8 cellular contexts compared by ENCODE assay signal in the genomic region with DNA sequence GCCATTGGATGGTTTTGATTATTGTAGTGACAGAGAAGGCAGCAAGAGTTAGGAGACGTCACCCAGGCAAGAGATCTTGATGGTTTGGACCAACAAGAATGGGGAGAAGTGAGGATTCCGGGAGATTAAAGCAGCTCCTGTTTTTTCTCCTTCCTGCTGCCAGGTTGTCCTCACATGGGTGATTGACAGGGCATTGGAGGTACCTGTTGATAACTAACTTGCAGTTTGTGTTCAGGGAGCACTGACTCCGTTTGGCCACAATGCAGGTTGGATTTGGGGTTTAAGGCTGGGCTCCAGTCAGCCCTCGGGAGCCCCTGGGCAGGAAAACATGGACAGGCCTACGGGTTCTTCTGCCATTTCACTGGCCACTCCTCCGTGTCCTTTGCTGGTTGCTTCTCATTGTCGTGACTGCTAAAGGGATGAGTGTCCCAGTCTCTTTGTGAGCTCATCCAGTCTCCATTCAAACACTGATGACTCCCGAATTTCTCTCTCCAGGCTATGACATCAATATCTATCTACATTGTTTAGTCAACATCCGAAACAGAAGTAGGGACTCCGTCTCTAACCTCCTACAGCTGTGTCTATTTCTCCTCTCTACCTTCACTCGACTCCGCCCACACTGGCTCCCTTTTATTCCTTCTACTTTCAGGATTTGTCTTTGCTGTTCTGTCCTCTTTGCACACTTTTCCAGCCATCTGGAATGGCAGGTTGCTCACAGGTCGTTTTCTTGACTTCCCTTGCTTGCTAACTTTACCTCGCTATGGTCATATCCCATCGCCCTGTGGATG. TPM values are rescaled to one million over a fixed set of nuclear protein-coding genes. Genes with fewer than 3 reads are reported as not detected.
DNase-seq lines count a peak whose midpoint lies in the region; ATAC-seq, FAIRE-seq and TF ChIP-seq lines count a peak whose summit lies in the region.

No MANE protein-coding gene starts in this region.

- no peak for TF ChIP-seq EP300 in transverse colon (IDR thresholded peaks at IDR 0.05; ENCODE audit: low read depth)

- peaks cover 5% of the 10 kb centered on the region for H3K36me3 ChIP-seq in adipocyte (ENCODE audit: control insufficient read depth, insufficient read depth, low read length, severe bottlenecking)
- H3K36me3 ChIP-seq in liver (ENCODE audit: control insufficient read depth in 4 of 4, insufficient read depth in 3 of 4, low read depth in 1 of 4, low read length in 3 of 4), result no peaks in the 10 kb centered on the region
- H3K36me3 ChIP-seq in transverse colon, result no peaks in the 10 kb centered on the region

- no peak for DNase-seq in activated naive CD4-positive, alpha-beta T cell (lab: John Stamatoyannopoulos, UW)
- DNase-seq in adipocyte (ENCODE audit: low read depth) (no peak), transverse colon (no peak), D721Med (ENCODE audit: insufficient read length, low spot score) (no peak)

- H3K4me1 Mint-ChIP-seq in activated naive CD4-positive, alpha-beta T cell treated with anti-CD3 and anti-CD28 coated beads, Interleukin-2, amount 50 U/mL, for 24 hours, result peaks cover 39% of the 10 kb centered on the region

- no peak for TF ChIP-seq RAD21 in liver (IDR thresholded peaks at IDR 0.05)

- in situ Hi-C loops in transverse colon (cut with MboI; ENCODE audit: low pct_ligation_motif_present in 1 of 4, low pct_unique_long_range_greater_than_20kb in 1 of 4, low sequenced_read_pairs in 3 of 4), result loop anchor here in 1 of 4 donors (25.0 kb wide), 1 partner anchor 362 kb away; a partner anchor contains a TSS

- H3K9me3 Mint-ChIP-seq in activated naive CD4-positive, alpha-beta T cell treated with anti-CD3 and anti-CD28 coated beads, Interleukin-2, amount 50 U/mL, for 24 hours, result peaks cover 5% of the 10 kb centered on the region

- H3K9ac ChIP-seq in adipocyte (ENCODE audit: low read length) (peak overlapping the region; percentile 100), liver (ENCODE audit: low read depth in 1 of 2, low read length in 2 of 2) (no peak overlapping the region)

- H3K9me3 ChIP-seq in adipocyte (ENCODE audit: control insufficient read depth, low read length), result no peaks in the 10 kb centered on the region
- H3K9me3 ChIP-seq in liver (ENCODE audit: control insufficient read depth in 4 of 4, low read length in 3 of 4), result no peaks in the 10 kb centered on the region
- no peaks in the 10 kb centered on the region for H3K9me3 ChIP-seq in transverse colon

- H3K27me3 ChIP-seq in adipocyte (replicated peaks; ENCODE audit: control insufficient read depth, insufficient read depth, low read length), result no peaks in the 10 kb centered on the region
- H3K27me3 ChIP-seq in liver (ENCODE audit: control insufficient read depth in 4 of 4, insufficient read depth in 4 of 4, low read length in 3 of 4), result no peaks in the 10 kb centered on the region
- H3K27me3 ChIP-seq in transverse colon, result no peaks in the 10 kb centered on the region

- peak overlapping the region; percentile 90 for H3K4me3 Mint-ChIP-seq in activated naive CD4-positive, alpha-beta T cell treated with anti-CD3 and anti-CD28 coated beads, Interleukin-2, amount 50 U/mL, for 24 hours

- no peak for FAIRE-seq in D721Med (lab: Jason Lieb, UNC)

- TF ChIP-seq CTCF in liver (IDR thresholded peaks at IDR 0.05; ENCODE audit: low read depth, low read length, missing input control), result no peak
- no peak for TF ChIP-seq CTCF in transverse colon (IDR thresholded peaks at IDR 0.05)
- no peak for TF ChIP-seq CTCF in D721Med (IDR thresholded peaks at IDR 0.05; ENCODE audit: insufficient read depth, missing control alignments)

- intact Hi-C loops in transverse colon (cut with DNase I; ENCODE audit: low total_unique reads), result loop anchor here (5.0 kb wide), 1 partner anchor 32 kb away; a partner anchor contains a TSS

- peak overlapping the region; percentile 87 for H3K27ac Mint-ChIP-seq in activated naive CD4-positive, alpha-beta T cell treated with anti-CD3 and anti-CD28 coated beads, Interleukin-2, amount 50 U/mL, for 24 hours

- no peaks in the 10 kb centered on the region for H3K27me3 Mint-ChIP-seq in activated naive CD4-positive, alpha-beta T cell treated with anti-CD3 and anti-CD28 coated beads, Interleukin-2, amount 50 U/mL, for 24 hours

- TF ChIP-seq POLR2A in transverse colon (IDR thresholded peaks at IDR 0.05), result no peak

- H3K27ac ChIP-seq in liver (ENCODE audit: low read depth in 1 of 2, low read length in 2 of 2), result no peak overlapping the region
- H3K27ac ChIP-seq in transverse colon, result peak overlapping the region; percentile 97 to 100 (median 99)

- H3K4me1 ChIP-seq in adipocyte (ENCODE audit: control insufficient read depth, insufficient read depth, low read length) (peaks cover 28% of the 10 kb centered on the region), liver (ENCODE audit: control insufficient read depth in 4 of 4, insufficient read depth in 4 of 4, low read length in 3 of 4) (peaks cover 3 to 19% (median 13%) of the 10 kb centered on the region in 4 donors), transverse colon (peaks cover 15 to 30% (median 22%) of the 10 kb centered on the region in 4 donors)

- ATAC-seq in GM18511 (IDR thresholded peaks at IDR 0.05; ENCODE audit: unreplicated experiment) (no peak), HG02973 (IDR thresholded peaks at IDR 0.05; ENCODE audit: unreplicated experiment) (no peak)

- 92% methylated on average over 15 of the region's 15 CpGs for WGBS in liver
- WGBS in transverse colon (ENCODE audit: low coverage in 1 of 2), 2 donors, result 85% methylated on average over 8 to 15 of the region's 15 CpGs

- H3K4me3 ChIP-seq in adipocyte (ENCODE audit: low read length) (peak overlapping the region; percentile 95), liver (ENCODE audit: low read depth in 1 of 3, low read length in 3 of 3) (peak overlapping the region; percentile 57 to 92 (median 90)), transverse colon (peak overlapping the region in 3 of 4 donors; percentile 79 to 98 (median 95))

- no peaks in the 10 kb centered on the region for H3K36me3 Mint-ChIP-seq in activated naive CD4-positive, alpha-beta T cell treated with anti-CD3 and anti-CD28 coated beads, Interleukin-2, amount 50 U/mL, for 24 hours

TF ChIP-seq in liver, 16 proteins besides CTCF, POLR2A, EP300 and RAD21:
- TF ChIP-seq FOXA1 (IDR thresholded peaks at IDR 0.05) (no peak), NR2F2 (IDR thresholded peaks at IDR 0.05) (no peak)

RNA-seq across cellular contexts. Expression of a gene that starts 1.3 kb away (rescaled TPM):
- total RNA-seq in liver, result 10 to 100 TPM; 38.0 to 40.7 TPM
- 10 to 100 TPM; 41.9 to 52.3 TPM for polyA plus RNA-seq in liver
- 100 to 1,000 TPM in 1 of 4 donors, 10 to 100 TPM in 3; 62.3 to 203 (median 66.8) TPM for total RNA-seq in transverse colon

RNA-seq across cellular contexts. Expression of a gene that starts 17.7 kb away (rescaled TPM):
- total RNA-seq in liver (10 to 100 TPM; 17.3 to 30.9 TPM), transverse colon (100 to 1,000 TPM in 2 of 4 donors, 10 to 100 TPM in 2; 60.8 to 128 (median 99.6) TPM)
- 10 to 100 TPM; 18.5 to 21.1 TPM for polyA plus RNA-seq in liver

RNA-seq across cellular contexts. Expression of a gene that starts 27.5 kb away (rescaled TPM):
- 10 to 100 TPM in 1 of 2 donors, 1 to 10 TPM in 1; 6.8 to 10.3 TPM for total RNA-seq in liver
- 10 to 100 TPM; 15.4 to 43.9 TPM for polyA plus RNA-seq in liver
- 10 to 100 TPM; 15.3 to 29.7 (median 22.7) TPM for total RNA-seq in transverse colon

RNA-seq across cellular contexts. Expression of a gene that starts 27.9 kb away (rescaled TPM):
- total RNA-seq in liver (10 to 100 TPM; 11.3 to 14.9 TPM), transverse colon (10 to 100 TPM; 26.4 to 80.8 (median 47.9) TPM)
- 10 to 100 TPM; 19.5 to 27.9 TPM for polyA plus RNA-seq in liver

RNA-seq across cellular contexts. Expression of a gene that starts 31.5 kb away (rescaled TPM):
- total RNA-seq in liver, result 10 to 100 TPM in 1 of 2 donors, 1 to 10 TPM in 1; 7.6 to 24.1 TPM
- 10 to 100 TPM in 1 of 2 donors, 1 to 10 TPM in 1; 4.7 to 11.5 TPM for polyA plus RNA-seq in liver
- total RNA-seq in transverse colon, result 10 to 100 TPM; 26.9 to 46.6 (median 38.7) TPM

Comparison
In these comparisons a context has a peak if more than half of its experiments do, and no peak if none do; other contexts are left out.
1. H3K27ac ChIP-seq: peak in transverse colon (4 of 4); none in liver (0 of 2).
2. Peak in every context shown above with its lines, with median percentiles within 50 percentile points of each other: H3K4me3 ChIP-seq.